Comparison of ENCODE assay signal across 21 cellular contexts in the genomic region with DNA sequence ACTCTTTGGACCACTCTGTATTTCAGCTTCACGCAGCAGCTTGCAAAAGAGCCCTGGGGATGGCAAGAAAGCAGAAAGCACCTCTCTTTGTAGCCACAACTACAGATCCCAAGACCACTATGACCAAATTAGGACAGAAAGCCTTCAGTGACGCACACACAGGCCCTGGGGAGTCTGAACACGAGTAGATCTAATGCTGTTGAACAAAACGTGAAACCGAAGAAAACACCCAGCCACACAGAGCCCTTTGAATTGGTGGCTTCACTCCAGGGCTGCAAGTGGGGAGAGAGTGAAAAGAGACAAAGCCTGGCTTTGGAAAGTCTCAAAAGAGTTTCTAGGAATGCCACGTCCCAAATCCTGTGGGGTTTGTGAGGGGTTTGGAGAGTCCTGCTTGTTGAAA.
"Had no signal": no experiment of that assay in that cellular context is flagged by ENCODE, and none has a peak within 500 bp of the region (broad histone marks: within the 10 kb centered on the region; RNA-seq: fewer than 3 reads in every experiment).

No MANE protein-coding gene starts in this region.

- H3K27ac Mint-ChIP-seq: activated naive CD8-positive, alpha-beta T cell; dendritic cell treated with granulocyte-macrophage colony-stimulating factor and Interleukin-4, amounts not matched to agents 40 ng/mL and 50 ng/mL, for 4 days; nephron; stimulated activated memory B cell treated with anti-CD40 and anti-IgM and Interleukin-4, amounts not matched to agents 10 μg/mL and 1 μg/mL and 100 μg/mL, for 72 hours; WTC11 had no signal

- ATAC-seq: body of pancreas; left ventricle myocardium superior; stimulated activated memory B cell treated with anti-CD40 and anti-IgM and Interleukin-4, amounts not matched to agents 10 μg/mL and 1 μg/mL and 100 μg/mL, for 72 hours; WTC11 had no signal

- H3K9me3 ChIP-seq: transverse colon had no signal

- H3K36me3 Mint-ChIP-seq: stimulated activated memory B cell treated with anti-CD40 and anti-IgM and Interleukin-4, amounts not matched to agents 10 μg/mL and 1 μg/mL and 100 μg/mL, for 72 hours had no signal

- H3K4me3 Mint-ChIP-seq: activated naive CD8-positive, alpha-beta T cell; dendritic cell treated with granulocyte-macrophage colony-stimulating factor and Interleukin-4, amounts not matched to agents 40 ng/mL and 50 ng/mL, for 4 days; nephron; stimulated activated memory B cell treated with anti-CD40 and anti-IgM and Interleukin-4, amounts not matched to agents 10 μg/mL and 1 μg/mL and 100 μg/mL, for 72 hours; WTC11 had no signal

- H3K4me3 ChIP-seq: adrenal gland, body of pancreas, sigmoid colon, smooth muscle cell, stomach, transverse colon, uterus had no signal

- H3K27me3 Mint-ChIP-seq: activated naive CD8-positive, alpha-beta T cell had no signal

- H3K36me3 ChIP-seq: adrenal gland, sigmoid colon, transverse colon, uterus had no signal

- H3K27ac ChIP-seq: adrenal gland, body of pancreas, sigmoid colon, stomach, transverse colon, uterus had no signal

- H3K4me1 Mint-ChIP-seq: nephron; stimulated activated memory B cell treated with anti-CD40 and anti-IgM and Interleukin-4, amounts not matched to agents 10 μg/mL and 1 μg/mL and 100 μg/mL, for 72 hours had no signal

- DNase-seq: activated T-cell treated with anti-CD3 and anti-CD28 coated beads, Interleukin-2, amount 50 U/mL, for 1 hour; adrenal gland; body of pancreas; effector CD8-positive, alpha-beta T cell; erythroblast; left ventricle myocardium superior; occipital lobe; posterior cingulate gyrus; retina; sigmoid colon; stimulated activated CD4-positive, alpha-beta T cell treated with anti-CD3 and anti-CD28 coated beads, Interleukin-15, amount 100 ng/mL, for 24 hours; stomach; T-helper 9 cell; transverse colon; uterus had no signal

- H3K27me3 ChIP-seq: adrenal gland, body of pancreas, sigmoid colon, transverse colon, uterus had no signal

- H3K4me1 ChIP-seq: adrenal gland, body of pancreas, sigmoid colon, stomach, transverse colon, uterus had no signal
